8 cellular contexts compared by ENCODE assay signal in genomic region chr10:100006241-100006886, GRCh38.
DNase-seq lines count a peak whose midpoint lies in the region; ATAC-seq and TF ChIP-seq lines count a peak whose summit lies in the region.

No MANE protein-coding gene starts in this region.

- peak; percentile 27 for DNase-seq in stimulated activated CD4-positive, alpha-beta T cell treated with anti-CD3 and anti-CD28 coated beads, Interleukin-15, amount 100 ng/mL, for 24 hours
- DNase-seq in stimulated activated CD4-positive, alpha-beta T cell treated with anti-CD3 and anti-CD28 coated beads, Interleukin-2, amount 100 ng/mL, for 48 hours = no peak
- peak; percentile 94 to 95 for DNase-seq in foreskin fibroblast
- no peak for DNase-seq in caudate nucleus (lab: John Stamatoyannopoulos, UW)

- no peak for TF ChIP-seq CTCF in foreskin fibroblast (IDR thresholded peaks at IDR 0.05; ENCODE audit: low read depth, low read length)

- peak overlapping the region; percentile 37 to 97 for H3K4me3 ChIP-seq in foreskin fibroblast (ENCODE audit: low read depth in 1 of 2, low read length in 2 of 2)

- H3K36me3 Mint-ChIP-seq in stimulated activated memory B cell treated with anti-CD40 and anti-IgM and Interleukin-4, amounts not matched to agents 10 μg/mL and 1 μg/mL and 100 μg/mL, for 72 hours = peaks cover 5% of the 10 kb centered on the region

- ATAC-seq in SK-N-SH treated with all-trans-retinoic acid at 6 μM for 48 hours (peak; percentile 82), GM21737 (IDR thresholded peaks at IDR 0.05; ENCODE audit: unreplicated experiment) (no peak), HG03139 (IDR thresholded peaks at IDR 0.05; ENCODE audit: unreplicated experiment) (no peak)
- ATAC-seq in stimulated activated memory B cell treated with anti-CD40 and anti-IgM and Interleukin-4, amounts not matched to agents 10 μg/mL and 1 μg/mL and 100 μg/mL, for 72 hours = peak; percentile 46

- no peaks in the 10 kb centered on the region for H3K27me3 Mint-ChIP-seq in stimulated activated memory B cell treated with anti-CD40 and anti-IgM and Interleukin-4, amounts not matched to agents 10 μg/mL and 1 μg/mL and 100 μg/mL, for 72 hours

- no peaks in the 10 kb centered on the region for H3K9me3 Mint-ChIP-seq in stimulated activated memory B cell treated with anti-CD40 and anti-IgM and Interleukin-4, amounts not matched to agents 10 μg/mL and 1 μg/mL and 100 μg/mL, for 72 hours

- peaks cover 65% of the 10 kb centered on the region for H3K4me1 Mint-ChIP-seq in stimulated activated memory B cell treated with anti-CD40 and anti-IgM and Interleukin-4, amounts not matched to agents 10 μg/mL and 1 μg/mL and 100 μg/mL, for 72 hours

- peak overlapping the region; percentile 43 for H3K27ac Mint-ChIP-seq in stimulated activated memory B cell treated with anti-CD40 and anti-IgM and Interleukin-4, amounts not matched to agents 10 μg/mL and 1 μg/mL and 100 μg/mL, for 72 hours

- no peak overlapping the region for H3K27ac ChIP-seq in caudate nucleus (ENCODE audit: low read depth, low read length)

- H3K4me3 Mint-ChIP-seq in stimulated activated memory B cell treated with anti-CD40 and anti-IgM and Interleukin-4, amounts not matched to agents 10 μg/mL and 1 μg/mL and 100 μg/mL, for 72 hours = no peak overlapping the region

TF ChIP-seq in SK-N-SH treated with all-trans-retinoic acid at 6 μM for 48 hours, 23 proteins besides CTCF, POLR2A, EP300 and RAD21:
- TF ChIP-seq ZC3H10 (CRISPR knock-in tag; IDR thresholded peaks at IDR 0.05) = no peak
- peak; percentile 53; the same call in 1 of the 2 replicates for TF ChIP-seq ISL1 (CRISPR knock-in tag; IDR thresholded peaks at IDR 0.05)

Comparison
In these comparisons a context has a peak if more than half of its experiments do, and no peak if none do; other contexts are left out.
1. DNase-seq: peak in stimulated activated CD4-positive, alpha-beta T cell treated with anti-CD3 and anti-CD28 coated beads, Interleukin-15, amount 100 ng/mL, for 24 hours (single experiment) and foreskin fibroblast (2 of 2); none in stimulated activated CD4-positive, alpha-beta T cell treated with anti-CD3 and anti-CD28 coated beads, Interleukin-2, amount 100 ng/mL, for 48 hours (0 of 2) and caudate nucleus (0 of 61).
2. ATAC-seq: peak in SK-N-SH treated with all-trans-retinoic acid at 6 μM for 48 hours (single experiment) and stimulated activated memory B cell treated with anti-CD40 and anti-IgM and Interleukin-4, amounts not matched to agents 10 μg/mL and 1 μg/mL and 100 μg/mL, for 72 hours (single experiment); none in GM21737 (single experiment) and HG03139 (single experiment).